In the genomic region with DNA sequence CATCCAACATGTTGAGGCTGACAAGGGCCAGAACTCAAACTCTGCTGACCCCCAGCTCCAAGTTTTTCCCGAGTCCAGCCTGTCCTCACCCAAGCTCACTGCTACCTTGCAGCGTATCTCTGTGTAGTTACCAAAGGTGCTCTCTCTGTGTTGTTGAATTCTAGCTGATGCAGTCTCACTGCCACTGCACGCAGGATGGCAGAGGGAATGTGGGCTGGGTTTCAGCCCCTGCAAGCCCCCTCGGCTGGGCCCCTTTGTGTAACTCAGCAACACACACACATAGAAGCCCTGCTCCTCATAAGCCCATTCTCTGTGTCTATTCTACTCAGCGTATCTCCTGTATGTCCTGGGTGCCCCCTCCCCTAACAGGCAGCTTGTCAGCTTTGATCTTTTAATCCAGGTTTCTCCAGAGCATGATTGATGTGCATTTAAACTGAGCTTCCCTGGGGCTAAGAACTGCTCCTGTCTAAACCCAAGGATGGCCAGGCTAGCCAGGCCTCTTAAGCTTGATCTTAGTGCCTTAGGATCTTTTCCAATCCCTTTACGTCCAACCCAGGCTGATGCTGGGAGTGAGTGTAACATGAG, we compare ENCODE assay signal across 30 cellular contexts. TPM values are rescaled to one million over a fixed set of nuclear protein-coding genes. Genes with fewer than 3 reads are reported as not detected.
"Had no signal": no experiment of that assay in that cellular context is flagged by ENCODE, and none has a peak within 500 bp of the region (broad histone marks: within the 10 kb centered on the region; RNA-seq: fewer than 3 reads in every experiment).

No MANE protein-coding gene starts in this region.

- H3K27ac ChIP-seq: breast epithelium, gastrocnemius medialis, hepatocyte, right lobe of liver, stomach, thyroid gland, upper lobe of left lung had no signal

- H3K4me3 ChIP-seq: breast epithelium, gastrocnemius medialis, hepatocyte, right lobe of liver, stomach, thyroid gland, upper lobe of left lung had no signal

- H3K27me3 ChIP-seq: right lobe of liver, thyroid gland, upper lobe of left lung had no signal

- H3K36me3 Mint-ChIP-seq: mesothelial cell of epicardium; stimulated activated naive B cell treated with anti-CD40 and anti-IgM and Interleukin-4, amounts not matched to agents 10 μg/mL and 1 μg/mL and 100 μg/mL, for 72 hours; WTC11 had no signal

- H3K27ac Mint-ChIP-seq: activated CD4-positive, alpha-beta memory T cell treated with anti-CD3 and anti-CD28 coated beads, Interleukin-2, amount 10 ng/mL, durations not matched to agents 7 days and 5 days; activated CD4-positive, alpha-beta T cell treated with anti-CD3 and anti-CD28 coated beads, Interleukin-2, amount 10 ng/mL, durations not matched to agents 7 days and 5 days; activated T-cell treated with anti-CD3 and anti-CD28 coated beads, Interleukin-2, amount 50 U/mL, for 24 hours; activated T-helper 17 cell treated with anti-CD3 and anti-CD28 coated beads, Interleukin-2, amount 50 U/mL, for 72 hours; mesothelial cell of epicardium; naive B cell; nephron progenitor cell; stimulated activated naive B cell treated with anti-CD40 and anti-IgM and Interleukin-4, amounts not matched to agents 10 μg/mL and 1 μg/mL and 100 μg/mL, for 72 hours; WTC11 had no signal

- H3K9me3 ChIP-seq: gastrocnemius medialis, right lobe of liver, stomach, thyroid gland, upper lobe of left lung had no signal

- H3K27me3 Mint-ChIP-seq: activated CD4-positive, alpha-beta memory T cell treated with anti-CD3 and anti-CD28 coated beads, Interleukin-2, amount 10 ng/mL, durations not matched to agents 7 days and 5 days; activated CD4-positive, alpha-beta T cell treated with anti-CD3 and anti-CD28 coated beads, Interleukin-2, amount 10 ng/mL, durations not matched to agents 7 days and 5 days had no signal

- H3K4me1 Mint-ChIP-seq: activated CD4-positive, alpha-beta memory T cell treated with anti-CD3 and anti-CD28 coated beads, Interleukin-2, amount 10 ng/mL, durations not matched to agents 7 days and 5 days; activated CD4-positive, alpha-beta T cell treated with anti-CD3 and anti-CD28 coated beads, Interleukin-2, amount 10 ng/mL, durations not matched to agents 7 days and 5 days; activated T-helper 17 cell treated with anti-CD3 and anti-CD28 coated beads, Interleukin-2, amount 50 U/mL, for 72 hours; mesothelial cell of epicardium; naive B cell; stimulated activated naive B cell treated with anti-CD40 and anti-IgM and Interleukin-4, amounts not matched to agents 10 μg/mL and 1 μg/mL and 100 μg/mL, for 72 hours had no signal

- DNase-seq: activated CD4-positive, alpha-beta memory T cell treated with anti-CD3 and anti-CD28 coated beads, Interleukin-2, amount 10 ng/mL, durations not matched to agents 7 days and 5 days; activated CD4-positive, alpha-beta T cell treated with anti-CD3 and anti-CD28 coated beads for 1 hour; activated CD4-positive, alpha-beta T cell treated with anti-CD3 and anti-CD28 coated beads, Interleukin-2, amount 10 ng/mL, durations not matched to agents 7 days and 5 days; activated CD8-positive, alpha-beta memory T cell treated with anti-CD3 and anti-CD28 coated beads, Interleukin-2, amount 50 U/mL, for 48 hours; activated gamma-delta T cell treated with Interleukin-2 at 50 U/mL for 16 hours; activated naive CD4-positive, alpha-beta T cell treated with anti-CD3 and anti-CD28 coated beads, Interleukin-2, amount 50 U/mL, for 16 hours; activated T-cell treated with anti-CD3 and anti-CD28 coated beads, Interleukin-2, amount 50 U/mL, for 24 hours; amniotic stem cell; central memory CD4-positive, alpha-beta T cell; effector CD4-positive, alpha-beta T cell; erythroblast; gastrocnemius medialis; left cardiac atrium; naive B cell; nephron progenitor cell; right lobe of liver; stimulated activated CD4-positive, alpha-beta T cell treated with anti-CD3 and anti-CD28 coated beads, Interleukin-12 subunit alpha, Interleukin-12 subunit beta, amount 100 ng/mL, for 4 hours; stimulated activated CD4-positive, alpha-beta T cell treated with anti-CD3 and anti-CD28 coated beads, Interleukin-4, amount 100 ng/mL, for 1 hour; stimulated activated naive B cell treated with anti-CD40 and anti-IgM and Interleukin-4, amounts not matched to agents 10 μg/mL and 1 μg/mL and 100 μg/mL, for 72 hours; stomach; T-helper 2 cell; thyroid gland; upper lobe of left lung had no signal

- H3K36me3 ChIP-seq: breast epithelium, gastrocnemius medialis, right lobe of liver, stomach, thyroid gland, upper lobe of left lung had no signal

- ATAC-seq: activated T-helper 17 cell treated with anti-CD3 and anti-CD28 coated beads, Interleukin-2, amount 50 U/mL, for 72 hours; gastrocnemius medialis; left cardiac atrium; right lobe of liver; stimulated activated naive B cell treated with anti-CD40 and anti-IgM and Interleukin-4, amounts not matched to agents 10 μg/mL and 1 μg/mL and 100 μg/mL, for 72 hours; WTC11 had no signal

- H3K4me3 Mint-ChIP-seq: activated CD4-positive, alpha-beta memory T cell treated with anti-CD3 and anti-CD28 coated beads, Interleukin-2, amount 10 ng/mL, durations not matched to agents 7 days and 5 days; activated CD4-positive, alpha-beta T cell treated with anti-CD3 and anti-CD28 coated beads, Interleukin-2, amount 10 ng/mL, durations not matched to agents 7 days and 5 days; activated T-cell treated with anti-CD3 and anti-CD28 coated beads, Interleukin-2, amount 50 U/mL, for 24 hours; activated T-helper 17 cell treated with anti-CD3 and anti-CD28 coated beads, Interleukin-2, amount 50 U/mL, for 72 hours; mesothelial cell of epicardium; nephron progenitor cell; stimulated activated naive B cell treated with anti-CD40 and anti-IgM and Interleukin-4, amounts not matched to agents 10 μg/mL and 1 μg/mL and 100 μg/mL, for 72 hours; WTC11 had no signal

RNA-seq across cellular contexts. Expression of a gene that starts 43.0 kb away (rescaled TPM):
- total RNA-seq: activated CD4-positive, alpha-beta memory T cell treated with anti-CD3 and anti-CD28 coated beads, Interleukin-2, amount 10 ng/mL, durations not matched to agents 7 days and 5 days; activated CD4-positive, alpha-beta T cell treated with anti-CD3 and anti-CD28 coated beads, Interleukin-2, amount 10 ng/mL, durations not matched to agents 7 days and 5 days; activated T-helper 17 cell treated with anti-CD3 and anti-CD28 coated beads, Interleukin-2, amount 50 U/mL, for 72 hours; breast epithelium; liver; omental fat pad; right lobe of liver had no signal
